19 cellular contexts compared by ENCODE assay signal in genomic region chr9:107847977-107848376, GRCh38.
DNase-seq lines count a peak whose midpoint lies in the region; ATAC-seq and TF ChIP-seq lines count a peak whose summit lies in the region.
"Had no signal": no experiment of that assay in that cellular context is flagged by ENCODE, and none has a peak within 500 bp of the region (broad histone marks: within the 10 kb centered on the region; RNA-seq: fewer than 3 reads in every experiment).

No MANE protein-coding gene starts in this region.

- no peak overlapping the region for H3K18ac ChIP-seq in IMR-90 (ENCODE audit: low read depth, low read length)

- no peak overlapping the region for H4K91ac ChIP-seq in IMR-90 (ENCODE audit: insufficient read depth, low read depth, low read length)

- no peaks in the 10 kb centered on the region for H3K27me3 Mint-ChIP-seq in dendritic cell treated with granulocyte-macrophage colony-stimulating factor and Interleukin-4, amounts not matched to agents 40 ng/mL and 50 ng/mL, for 4 days
- H3K27me3 Mint-ChIP-seq in activated T-cell treated with anti-CD3 and anti-CD28 coated beads, Interleukin-2, amount 50 U/mL, for 24 hours, result no peaks in the 10 kb centered on the region
- H3K27me3 Mint-ChIP-seq: activated CD8-positive, alpha-beta memory T cell treated with anti-CD3 and anti-CD28 coated beads, Interleukin-2, amount 10 ng/mL, durations not matched to agents 7 days and 5 days; activated naive CD4-positive, alpha-beta T cell treated with anti-CD3 and anti-CD28 coated beads, Interleukin-2, amount 10 ng/mL, durations not matched to agents 7 days and 5 days had no signal

- TF ChIP-seq CTCF in IMR-90 (conservative IDR thresholded peaks at IDR 0.05; ENCODE audit: low read depth, low read length) (no peak), neutrophil (IDR thresholded peaks at IDR 0.05) (no peak)

- no peak overlapping the region for H2AK9ac ChIP-seq in IMR-90 (replicated peaks; ENCODE audit: low read depth, low read length, poor library complexity)

- H4K20me1 ChIP-seq in IMR-90 (ENCODE audit: insufficient read depth, low read length), result no peaks in the 10 kb centered on the region

- DNase-seq in AG08395 (ENCODE audit: low spot score), result peak; percentile 56
- peak; percentile 34 for DNase-seq in IMR-90
- no peak for DNase-seq in activated T-cell treated with anti-CD3 and anti-CD28 coated beads, Interleukin-2, amount 50 U/mL, for 24 hours
- DNase-seq in head of caudate nucleus, result no peak
- DNase-seq: activated CD8-positive, alpha-beta memory T cell treated with anti-CD3 and anti-CD28 coated beads, Interleukin-2, amount 10 ng/mL, durations not matched to agents 7 days and 5 days; activated naive CD4-positive, alpha-beta T cell treated with anti-CD3 and anti-CD28 coated beads, Interleukin-2, amount 10 ng/mL, durations not matched to agents 7 days and 5 days; caudate nucleus; hypothalamus; left colon; naive B cell; NCI-H2029 treated with DMSO at 0.1 percent for 48 hours; RPMI8226; stimulated activated CD8-positive, alpha-beta memory T cell treated with anti-CD3 and anti-CD28 coated beads, Interleukin-4, amount 100 ng/mL, for 48 hours; upper lobe of right lung had no signal

- intact Hi-C loops in IMR-90 (cut with micrococcal nuclease) (loop anchor here (10.0 kb wide), 1 partner anchor 363 kb away; the partner anchor contains the start of gene KLF4), head of caudate nucleus (cut with DNase I) (no loop called here)
- intact Hi-C loops in dendritic cell treated with granulocyte-macrophage colony-stimulating factor and Interleukin-4, amounts not matched to agents 40 ng/mL and 50 ng/mL, for 4 days (cut with micrococcal nuclease), result loop anchor here (10.0 kb wide), 1 partner anchor 83 kb away; no protein-coding TSS in a partner anchor

- no peak overlapping the region for H2BK120ac ChIP-seq in IMR-90 (ENCODE audit: low read depth, low read length)

- TF ChIP-seq POLR2A in IMR-90 (IDR thresholded peaks at IDR 0.05; ENCODE audit: low read depth, low read length), result no peak

- H2BK5ac ChIP-seq in IMR-90 (ENCODE audit: low read depth, low read length, poor library complexity, severe bottlenecking), result no peak overlapping the region

- H3K36me3 Mint-ChIP-seq in dendritic cell treated with granulocyte-macrophage colony-stimulating factor and Interleukin-4, amounts not matched to agents 40 ng/mL and 50 ng/mL, for 4 days (ENCODE audit: low read depth), result no peaks in the 10 kb centered on the region
- no peaks in the 10 kb centered on the region for H3K36me3 Mint-ChIP-seq in activated T-cell treated with anti-CD3 and anti-CD28 coated beads, Interleukin-2, amount 50 U/mL, for 24 hours (ENCODE audit: low read depth)
- H3K36me3 Mint-ChIP-seq: activated CD8-positive, alpha-beta memory T cell treated with anti-CD3 and anti-CD28 coated beads, Interleukin-2, amount 10 ng/mL, durations not matched to agents 7 days and 5 days; activated naive CD4-positive, alpha-beta T cell treated with anti-CD3 and anti-CD28 coated beads, Interleukin-2, amount 10 ng/mL, durations not matched to agents 7 days and 5 days; naive B cell had no signal

- H3K27ac ChIP-seq in IMR-90 (ENCODE audit: insufficient read depth, low read length) (no peak overlapping the region), neutrophil (peak overlapping the region; percentile 83)
- H3K27ac ChIP-seq: upper lobe of right lung had no signal

- H3K9me3 ChIP-seq in IMR-90 (ENCODE audit: control insufficient read depth, insufficient read depth, low read length), result no peaks in the 10 kb centered on the region
- H3K9me3 ChIP-seq in neutrophil, result no peaks in the 10 kb centered on the region
- H3K9me3 ChIP-seq: upper lobe of right lung had no signal

- H3K4ac ChIP-seq in IMR-90 (ENCODE audit: low read depth, low read length), result no peak overlapping the region

- H3K27me3 ChIP-seq in IMR-90 (ENCODE audit: control insufficient read depth, insufficient read depth, low read length) (no peaks in the 10 kb centered on the region; the same call in 1 of the 2 replicates), neutrophil (no peaks in the 10 kb centered on the region)
- H3K27me3 ChIP-seq: upper lobe of right lung had no signal

- H2AK5ac ChIP-seq in IMR-90 (ENCODE audit: low read depth, low read length), result no peak overlapping the region

- in situ Hi-C loops in IMR-90 (cut with MboI; ENCODE audit: low sequenced_read_pairs), result no loop called here

- H3K4me3 Mint-ChIP-seq in dendritic cell treated with granulocyte-macrophage colony-stimulating factor and Interleukin-4, amounts not matched to agents 40 ng/mL and 50 ng/mL, for 4 days, result no peak overlapping the region
- H3K4me3 Mint-ChIP-seq in activated T-cell treated with anti-CD3 and anti-CD28 coated beads, Interleukin-2, amount 50 U/mL, for 24 hours, result no peak overlapping the region
- H3K4me3 Mint-ChIP-seq: activated CD8-positive, alpha-beta memory T cell treated with anti-CD3 and anti-CD28 coated beads, Interleukin-2, amount 10 ng/mL, durations not matched to agents 7 days and 5 days; activated naive CD4-positive, alpha-beta T cell treated with anti-CD3 and anti-CD28 coated beads, Interleukin-2, amount 10 ng/mL, durations not matched to agents 7 days and 5 days; naive B cell had no signal

- peaks cover 51% of the 10 kb centered on the region for H3K4me1 Mint-ChIP-seq in dendritic cell treated with granulocyte-macrophage colony-stimulating factor and Interleukin-4, amounts not matched to agents 40 ng/mL and 50 ng/mL, for 4 days (ENCODE audit: low read depth)
- H3K4me1 Mint-ChIP-seq in activated T-cell treated with anti-CD3 and anti-CD28 coated beads, Interleukin-2, amount 50 U/mL, for 24 hours (ENCODE audit: low read depth), result no peaks in the 10 kb centered on the region
- H3K4me1 Mint-ChIP-seq: activated CD8-positive, alpha-beta memory T cell treated with anti-CD3 and anti-CD28 coated beads, Interleukin-2, amount 10 ng/mL, durations not matched to agents 7 days and 5 days; activated naive CD4-positive, alpha-beta T cell treated with anti-CD3 and anti-CD28 coated beads, Interleukin-2, amount 10 ng/mL, durations not matched to agents 7 days and 5 days had no signal

- POLR2A ChIA-PET in IMR-90 (lab: Charles Lee; ENCODE audit: unreplicated experiment), result no interaction called here

- H3K36me3 ChIP-seq in IMR-90 (ENCODE audit: control insufficient read depth, insufficient read depth, low read length) (no peaks in the 10 kb centered on the region), neutrophil (no peaks in the 10 kb centered on the region)
- H3K36me3 ChIP-seq: upper lobe of right lung had no signal

- H3K79me1 ChIP-seq in IMR-90 (ENCODE audit: low read depth in 1 of 2, low read length in 2 of 2), result no peaks in the 10 kb centered on the region

- no TSS peak for BruUV-seq in IMR-90 (replicated peaks; lab: Mats Ljungman, UMichigan)

- H3K14ac ChIP-seq in IMR-90 (replicated peaks; ENCODE audit: low read depth, low read length), result no peak overlapping the region

- CTCF ChIA-PET in IMR-90 (lab: Yijun Ruan, JAX), result no interaction called here

- no peak for TF ChIP-seq RAD21 in IMR-90 (IDR thresholded peaks at IDR 0.05; ENCODE audit: low read length)

- H2BK15ac ChIP-seq in IMR-90 (ENCODE audit: low read depth, low read length), result no peak overlapping the region

- no peak overlapping the region for H4K5ac ChIP-seq in IMR-90 (ENCODE audit: low read depth, low read length)

- no peak overlapping the region for H3K4me3 ChIP-seq in IMR-90 (ENCODE audit: insufficient read depth, low read depth, low read length)
- H3K4me3 ChIP-seq in neutrophil (ENCODE audit: low read depth in 1 of 2, low read length in 1 of 2), result no peak overlapping the region
- H3K4me3 ChIP-seq: upper lobe of right lung had no signal

- H3K4me1 ChIP-seq in IMR-90 (ENCODE audit: control insufficient read depth, insufficient read depth, low read length), result no peaks in the 10 kb centered on the region; the same call in 1 of the 2 replicates
- H3K4me1 ChIP-seq in neutrophil (ENCODE audit: control insufficient read depth in 1 of 2, insufficient read depth in 1 of 2, low read depth in 1 of 2, low read length in 1 of 2), result peaks cover 23 to 26% of the 10 kb centered on the region in 2 experiments

- peak; percentile 64 for ATAC-seq in IMR-90 (ENCODE audit: low read depth)
- ATAC-seq in GM19351 (IDR thresholded peaks at IDR 0.05; ENCODE audit: unreplicated experiment), result no peak
- ATAC-seq in HG02852 (IDR thresholded peaks at IDR 0.05; ENCODE audit: unreplicated experiment), result no peak
- ATAC-seq: activated CD8-positive, alpha-beta memory T cell treated with anti-CD3 and anti-CD28 coated beads, Interleukin-2, amount 10 ng/mL, durations not matched to agents 7 days and 5 days; HCT116; left colon had no signal

- H4K8ac ChIP-seq in IMR-90 (ENCODE audit: low read depth in 2 of 2, low read length in 2 of 2), result no peak overlapping the region

- no peak overlapping the region for H3K4me2 ChIP-seq in IMR-90 (ENCODE audit: low read depth, low read length)

- H3K9ac ChIP-seq in IMR-90 (ENCODE audit: low read depth, low read length), result no peak overlapping the region

- peak overlapping the region; percentile 86 for H3K27ac Mint-ChIP-seq in dendritic cell treated with granulocyte-macrophage colony-stimulating factor and Interleukin-4, amounts not matched to agents 40 ng/mL and 50 ng/mL, for 4 days
- H3K27ac Mint-ChIP-seq in activated T-cell treated with anti-CD3 and anti-CD28 coated beads, Interleukin-2, amount 50 U/mL, for 24 hours, result no peak overlapping the region
- H3K27ac Mint-ChIP-seq: activated CD8-positive, alpha-beta memory T cell treated with anti-CD3 and anti-CD28 coated beads, Interleukin-2, amount 10 ng/mL, durations not matched to agents 7 days and 5 days; activated naive CD4-positive, alpha-beta T cell treated with anti-CD3 and anti-CD28 coated beads, Interleukin-2, amount 10 ng/mL, durations not matched to agents 7 days and 5 days; naive B cell had no signal

- no peak overlapping the region for H2AFZ ChIP-seq in IMR-90 (replicated peaks; ENCODE audit: low read length, poor library complexity)

- no peak overlapping the region for H2BK20ac ChIP-seq in IMR-90 (ENCODE audit: low read depth, low read length)

- dilution Hi-C loops in IMR-90 (cut with HindIII; ENCODE audit: low sequenced_read_pairs, unreplicated experiment), result no loop called here

- no peaks in the 10 kb centered on the region for H3K9me1 ChIP-seq in IMR-90 (ENCODE audit: insufficient read depth, low read length)

- no peak overlapping the region for H3K56ac ChIP-seq in IMR-90 (ENCODE audit: extremely low read depth, insufficient read depth, low read length)

- no peaks in the 10 kb centered on the region for H3K9me3 Mint-ChIP-seq in dendritic cell treated with granulocyte-macrophage colony-stimulating factor and Interleukin-4, amounts not matched to agents 40 ng/mL and 50 ng/mL, for 4 days
- no peaks in the 10 kb centered on the region for H3K9me3 Mint-ChIP-seq in activated T-cell treated with anti-CD3 and anti-CD28 coated beads, Interleukin-2, amount 50 U/mL, for 24 hours

- no peak overlapping the region for H3K23ac ChIP-seq in IMR-90 (ENCODE audit: low read depth, low read length)

TF ChIP-seq in IMR-90, 13 proteins besides CTCF, POLR2A, EP300 and RAD21 (continues in another document):
- TF ChIP-seq BHLHE40 (IDR thresholded peaks at IDR 0.05; ENCODE audit: low read depth, low read length), result no peak
- no peak for TF ChIP-seq NFE2L2 (IDR thresholded peaks at IDR 0.05; ENCODE audit: low read depth, low read length)
- TF ChIP-seq CHD1 (IDR thresholded peaks at IDR 0.05; ENCODE audit: low read depth, low read length), result no peak
- TF ChIP-seq RCOR1 (IDR thresholded peaks at IDR 0.05; ENCODE audit: insufficient replicate concordance, low read length), result no peak

Comparison
In these comparisons a context has a peak if more than half of its experiments do, and no peak if none do; other contexts are left out.
1. DNase-seq: peak in AG08395 (single experiment) and IMR-90 (single experiment); none in activated T-cell treated with anti-CD3 and anti-CD28 coated beads, Interleukin-2, amount 50 U/mL, for 24 hours (single experiment) and head of caudate nucleus (0 of 42).